29 cellular contexts compared by ENCODE assay signal in the genomic region with DNA sequence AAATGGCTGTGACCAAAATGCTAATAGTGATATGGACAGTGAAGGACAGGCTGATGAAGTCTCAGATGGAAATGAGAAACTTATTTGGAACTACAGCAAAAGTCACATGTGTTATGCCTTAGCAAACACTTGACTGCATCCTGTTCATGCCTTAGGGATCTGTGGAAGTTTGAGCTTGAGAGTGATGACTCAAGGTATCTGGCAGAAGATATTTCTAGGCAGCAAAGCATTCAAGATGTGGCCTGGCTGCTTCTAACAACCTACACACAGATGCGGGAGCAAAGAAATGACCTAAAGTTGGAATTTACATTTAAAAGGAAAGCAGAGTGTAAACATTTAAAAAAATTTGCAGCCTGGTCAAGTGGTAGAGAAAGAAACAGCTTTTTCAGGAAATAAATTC. TPM values are rescaled to one million over a fixed set of nuclear protein-coding genes. Genes with fewer than 3 reads are reported as not detected.
DNase-seq lines count a peak whose midpoint lies in the region; ATAC-seq and TF ChIP-seq lines count a peak whose summit lies in the region.
"Had no signal": no experiment of that assay in that cellular context is flagged by ENCODE, and none has a peak within 500 bp of the region (broad histone marks: within the 10 kb centered on the region; RNA-seq: fewer than 3 reads in every experiment).

No MANE protein-coding gene starts in this region.

- no peak overlapping the region for H4K8ac ChIP-seq in IMR-90 (ENCODE audit: low read depth in 2 of 2, low read length in 2 of 2)

- no peak overlapping the region for H3K56ac ChIP-seq in IMR-90 (ENCODE audit: extremely low read depth, insufficient read depth, low read length)

- H3K4me3 ChIP-seq in IMR-90 (ENCODE audit: insufficient read depth, low read depth, low read length) (no peak overlapping the region), choroid plexus epithelial cell (ENCODE audit: low read depth, low read length) (no peak overlapping the region), foreskin fibroblast (ENCODE audit: low read depth in 1 of 2, low read length in 2 of 2) (no peak overlapping the region)
- H3K4me3 ChIP-seq: A549, adrenal gland, psoas muscle, thoracic aorta had no signal

- ATAC-seq in IMR-90 (ENCODE audit: low read depth), result no peak
- ATAC-seq in HG03439 (IDR thresholded peaks at IDR 0.05; ENCODE audit: unreplicated experiment), result no peak
- ATAC-seq: A549; effector memory CD8-positive, alpha-beta T cell; esophagus mucosa; natural killer cell; Panc1; psoas muscle had no signal

- no TSS peak for BruUV-seq in IMR-90 (replicated peaks; lab: Mats Ljungman, UMichigan)

- H3K4me2 ChIP-seq in IMR-90 (ENCODE audit: low read depth, low read length), result no peak overlapping the region
- H3K4me2 ChIP-seq: A549 had no signal

- H2AK9ac ChIP-seq in IMR-90 (replicated peaks; ENCODE audit: low read depth, low read length, poor library complexity), result no peak overlapping the region

- H2AFZ ChIP-seq in IMR-90 (replicated peaks; ENCODE audit: low read length, poor library complexity), result no peak overlapping the region

- H3K27me3 ChIP-seq in IMR-90 (ENCODE audit: control insufficient read depth, insufficient read depth, low read length), result no peaks in the 10 kb centered on the region; the same call in 1 of the 2 replicates
- H3K27me3 ChIP-seq: adrenal gland had no signal

- no peak for TF ChIP-seq RAD21 in IMR-90 (IDR thresholded peaks at IDR 0.05; ENCODE audit: low read length)

- no peak overlapping the region for H4K5ac ChIP-seq in IMR-90 (ENCODE audit: low read depth, low read length)

- no peak overlapping the region for H4K91ac ChIP-seq in IMR-90 (ENCODE audit: insufficient read depth, low read depth, low read length)

- CTCF ChIA-PET in IMR-90 (lab: Yijun Ruan, JAX), result no interaction called here

- WGBS in IMR-90 (ENCODE audit: extremely low coverage in 2 of 2, insufficient read length in 1 of 2), 2 experiments, result no CpG with 5 or more reads among the region's 1 CpG

- H3K4me1 ChIP-seq in IMR-90 (ENCODE audit: control insufficient read depth, insufficient read depth, low read length), result no peaks in the 10 kb centered on the region
- H3K4me1 ChIP-seq: A549, adrenal gland, psoas muscle had no signal

- peak; percentile 7 for DNase-seq in AG09319 (ENCODE audit: extremely low read depth, low read depth)
- peak; percentile 59 for DNase-seq in IMR-90
- DNase-seq in choroid plexus epithelial cell (ENCODE audit: low read depth), result peak; percentile 31
- peak; percentile 70 to 80 for DNase-seq in foreskin fibroblast
- no peak for DNase-seq in activated CD4-positive, alpha-beta T cell treated with anti-CD3 and anti-CD28 coated beads for 1 hour
- DNase-seq in GDM1 (lab: John Stamatoyannopoulos, UW), result no peak
- DNase-seq in OCI-M1 (lab: John Stamatoyannopoulos, UW), result no peak
- DNase-seq: activated CD4-positive, alpha-beta T cell treated with anti-CD3 and anti-CD28 coated beads, Interleukin-2, amount 50 U/mL, for 48 hours; activated CD4-positive, CD25-positive, alpha-beta regulatory T cell; activated naive CD4-positive, alpha-beta T cell treated with Interleukin-2 at 50 U/mL for 16 hours; cortex of kidney; DMS53; effector memory CD8-positive, alpha-beta T cell; head of caudate nucleus; kidney; natural killer cell; NCI-H146; NCI-H510A; occipital lobe; psoas muscle; SIG-M5; stimulated activated naive CD4-positive, alpha-beta T cell treated with Interleukin-2 at 50 U/mL for 16 hours had no signal

- H3K27ac ChIP-seq in IMR-90 (ENCODE audit: insufficient read depth, low read length), result no peak overlapping the region
- H3K27ac ChIP-seq: A549, adrenal gland, psoas muscle, thoracic aorta had no signal

- intact Hi-C loops in IMR-90 (cut with micrococcal nuclease), result no loop called here

- in situ Hi-C loops in IMR-90 (cut with MboI; ENCODE audit: low sequenced_read_pairs), result no loop called here

- H2BK15ac ChIP-seq in IMR-90 (ENCODE audit: low read depth, low read length), result no peak overlapping the region

- no peak overlapping the region for H3K18ac ChIP-seq in IMR-90 (ENCODE audit: low read depth, low read length)

- H3K79me1 ChIP-seq in IMR-90 (ENCODE audit: low read depth in 1 of 2, low read length in 2 of 2), result no peaks in the 10 kb centered on the region

- H3K9me3 ChIP-seq in IMR-90 (ENCODE audit: control insufficient read depth, insufficient read depth, low read length), result peaks cover 17% of the 10 kb centered on the region
- H3K9me3 ChIP-seq: adrenal gland, psoas muscle had no signal

- H2BK20ac ChIP-seq in IMR-90 (ENCODE audit: low read depth, low read length), result no peak overlapping the region

- no peak overlapping the region for H2AK5ac ChIP-seq in IMR-90 (ENCODE audit: low read depth, low read length)

- TF ChIP-seq CTCF in AG09319 (IDR thresholded peaks at IDR 0.05; ENCODE audit: low read depth, low read length), result no peak
- TF ChIP-seq CTCF in IMR-90 (conservative IDR thresholded peaks at IDR 0.05; ENCODE audit: low read depth, low read length), result no peak
- TF ChIP-seq CTCF in choroid plexus epithelial cell (conservative IDR thresholded peaks at IDR 0.05; ENCODE audit: low read depth, low read length), result no peak
- TF ChIP-seq CTCF in foreskin fibroblast (IDR thresholded peaks at IDR 0.05; ENCODE audit: low read depth, low read length), result no peak

- H2BK120ac ChIP-seq in IMR-90 (ENCODE audit: low read depth, low read length), result no peak overlapping the region

- no peaks in the 10 kb centered on the region for H3K36me3 ChIP-seq in IMR-90 (ENCODE audit: control insufficient read depth, insufficient read depth, low read length)
- H3K36me3 ChIP-seq: adrenal gland, thoracic aorta had no signal

- POLR2A ChIA-PET in IMR-90 (lab: Charles Lee; ENCODE audit: unreplicated experiment), result no interaction called here

- no peak overlapping the region for H3K4ac ChIP-seq in IMR-90 (ENCODE audit: low read depth, low read length)

- H2BK5ac ChIP-seq in IMR-90 (ENCODE audit: low read depth, low read length, poor library complexity, severe bottlenecking), result no peak overlapping the region

- dilution Hi-C loops in IMR-90 (cut with HindIII; ENCODE audit: low sequenced_read_pairs, unreplicated experiment), result no loop called here

- H3K23ac ChIP-seq in IMR-90 (ENCODE audit: low read depth, low read length), result no peak overlapping the region

- H4K20me1 ChIP-seq in IMR-90 (ENCODE audit: insufficient read depth, low read length), result no peaks in the 10 kb centered on the region

- TF ChIP-seq POLR2A in IMR-90 (IDR thresholded peaks at IDR 0.05; ENCODE audit: low read depth, low read length), result no peak

- H3K9ac ChIP-seq in IMR-90 (ENCODE audit: low read depth, low read length), result no peak overlapping the region

- no peak overlapping the region for H3K14ac ChIP-seq in IMR-90 (replicated peaks; ENCODE audit: low read depth, low read length)

- no peaks in the 10 kb centered on the region for H3K9me1 ChIP-seq in IMR-90 (ENCODE audit: insufficient read depth, low read length)

TF ChIP-seq in IMR-90, 13 proteins besides CTCF, POLR2A, EP300 and RAD21 (continues in another document):
- TF ChIP-seq CEBPB (IDR thresholded peaks at IDR 0.05; ENCODE audit: low read depth, low read length) (no peak), RCOR1 (IDR thresholded peaks at IDR 0.05; ENCODE audit: insufficient replicate concordance, low read length) (no peak), FOS (IDR thresholded peaks at IDR 0.05; ENCODE audit: low read depth, low read length) (no peak), MXI1 (IDR thresholded peaks at IDR 0.05; ENCODE audit: borderline replicate concordance, low read depth, low read length) (no peak), SMC3 (IDR thresholded peaks at IDR 0.05; ENCODE audit: low read depth, low read length) (no peak), RFX5 (IDR thresholded peaks at IDR 0.05; ENCODE audit: low read depth, low read length) (no peak), MAZ (IDR thresholded peaks at IDR 0.05; ENCODE audit: borderline replicate concordance, low read depth, low read length) (no peak), CHD1 (IDR thresholded peaks at IDR 0.05; ENCODE audit: low read depth, low read length) (no peak), MAFK (IDR thresholded peaks at IDR 0.05; ENCODE audit: low read depth, low read length) (no peak), BHLHE40 (IDR thresholded peaks at IDR 0.05; ENCODE audit: low read depth, low read length) (no peak)
- TF ChIP-seq, protein P1, sequence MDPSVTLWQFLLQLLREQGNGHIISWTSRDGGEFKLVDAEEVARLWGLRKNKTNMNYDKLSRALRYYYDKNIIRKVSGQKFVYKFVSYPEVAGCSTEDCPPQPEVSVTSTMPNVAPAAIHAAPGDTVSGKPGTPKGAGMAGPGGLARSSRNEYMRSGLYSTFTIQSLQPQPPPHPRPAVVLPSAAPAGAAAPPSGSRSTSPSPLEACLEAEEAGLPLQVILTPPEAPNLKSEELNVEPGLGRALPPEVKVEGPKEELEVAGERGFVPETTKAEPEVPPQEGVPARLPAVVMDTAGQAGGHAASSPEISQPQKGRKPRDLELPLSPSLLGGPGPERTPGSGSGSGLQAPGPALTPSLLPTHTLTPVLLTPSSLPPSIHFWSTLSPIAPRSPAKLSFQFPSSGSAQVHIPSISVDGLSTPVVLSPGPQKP (IDR thresholded peaks at IDR 0.05; ENCODE audit: borderline replicate concordance, low read depth, low read length), result no peak

RNA-seq across cellular contexts. Expression of gene CD81, which starts 28.1 kb away (rescaled TPM):
- 119 and 159 TPM in 2 replicates for total RNA-seq in IMR-90 (2012; rRNA removed)
- 566 and 689 TPM in 2 replicates for polyA plus RNA-seq in IMR-90 (2012; rRNA removed)
- 940 and 1,395 TPM in 2 replicates for polyA plus RNA-seq in IMR-90 (2012; cell fraction: cytosol; rRNA removed)
- 328 and 597 TPM in 2 replicates for polyA plus RNA-seq in IMR-90 (2012; cell fraction: nucleus; rRNA removed; ENCODE audit: low replicate concordance)

RNA-seq across cellular contexts. Expression of gene TSPAN32, which starts 47.2 kb away (rescaled TPM):
- total RNA-seq in IMR-90 (2012; rRNA removed), result not detected in 2 replicates
- 0.07 TPM in 1 of 2 replicates, not detected in the other for polyA plus RNA-seq in IMR-90 (2012; rRNA removed)
- polyA plus RNA-seq in IMR-90 (2012; cell fraction: cytosol; rRNA removed), result 0.04 TPM in 1 of 2 replicates, not detected in the other
- polyA plus RNA-seq in IMR-90 (2012; cell fraction: nucleus; rRNA removed; ENCODE audit: low replicate concordance), result 0.37 and 0.79 TPM in 2 replicates
- total RNA-seq: esophagus mucosa, occipital lobe had no signal
- polyA plus RNA-seq: A549 had no signal

RNA-seq across cellular contexts. Expression of gene C11orf21, which starts 47.3 kb away (rescaled TPM):
- total RNA-seq in IMR-90 (2012; rRNA removed), result not detected in 2 replicates
- not detected in 2 replicates for polyA plus RNA-seq in IMR-90 (2012; rRNA removed)
- not detected in 2 replicates for polyA plus RNA-seq in IMR-90 (2012; cell fraction: cytosol; rRNA removed)
- 0.03 and 0.08 TPM in 2 replicates for polyA plus RNA-seq in IMR-90 (2012; cell fraction: nucleus; rRNA removed; ENCODE audit: low replicate concordance)
- polyA plus RNA-seq: A549, BJ had no signal

RNA-seq across cellular contexts. Expression of gene TSSC4, which starts 51.6 kb away (rescaled TPM):
- 40.0 and 45.3 TPM in 2 replicates for total RNA-seq in IMR-90 (2012; rRNA removed)
- 34.9 and 43.2 TPM in 2 replicates for polyA plus RNA-seq in IMR-90 (2012; rRNA removed)
- 31.3 and 46.1 TPM in 2 replicates for polyA plus RNA-seq in IMR-90 (2012; cell fraction: cytosol; rRNA removed)
- 40.8 and 137 TPM in 2 replicates for polyA plus RNA-seq in IMR-90 (2012; cell fraction: nucleus; rRNA removed; ENCODE audit: low replicate concordance)

Comparison
In these comparisons a context has a peak if more than half of its experiments do, and no peak if none do; other contexts are left out.
1. DNase-seq: peak in AG09319 (single experiment), IMR-90 (single experiment), choroid plexus epithelial cell (single experiment) and foreskin fibroblast (2 of 2); none in activated CD4-positive, alpha-beta T cell treated with anti-CD3 and anti-CD28 coated beads for 1 hour (single experiment), GDM1 (single experiment) and OCI-M1 (single experiment).